16 cellular contexts compared by ENCODE assay signal in the genomic region with DNA sequence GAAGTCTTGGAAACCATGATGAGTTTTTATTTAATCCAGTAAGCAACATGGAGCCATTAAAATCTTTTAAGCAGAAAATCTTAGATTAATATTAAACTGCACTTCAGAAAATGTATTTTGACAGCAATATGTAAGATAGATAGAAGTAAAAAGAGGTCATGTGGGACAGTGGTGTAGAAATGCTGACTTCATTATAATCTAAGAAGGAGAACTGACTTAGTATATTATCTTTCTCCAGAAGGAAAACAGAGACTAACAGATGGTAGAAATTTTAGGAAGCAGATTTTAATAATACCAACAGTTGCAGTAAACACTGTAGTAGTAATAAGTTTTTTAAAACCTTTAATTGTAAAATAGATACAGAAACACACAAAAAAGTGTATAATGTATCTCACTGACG.
"Had no signal": no experiment of that assay in that cellular context is flagged by ENCODE, and none has a peak within 500 bp of the region (broad histone marks: within the 10 kb centered on the region; RNA-seq: fewer than 3 reads in every experiment).

No MANE protein-coding gene starts in this region.

- FAIRE-seq: keratinocyte, small intestine had no signal

- H3K9me3 ChIP-seq: ovary, tibial nerve, vagina had no signal

- H3K4me3 ChIP-seq: cardiac muscle cell, ovary, tibial nerve, vagina had no signal

- H3K27ac ChIP-seq: cardiac muscle cell, ovary, vagina had no signal

- H3K27me3 ChIP-seq: cardiac muscle cell, ovary, tibial nerve, vagina had no signal

- DNase-seq: activated CD4-positive, alpha-beta T cell treated with anti-CD3 and anti-CD28 coated beads for 1 hour; activated CD4-positive, alpha-beta T cell treated with anti-CD3 and anti-CD28 coated beads, Interleukin-2, amount 50 U/mL, for 48 hours; activated CD8-positive, alpha-beta memory T cell treated with anti-CD3 and anti-CD28 coated beads, Interleukin-2, amount 10 ng/mL, durations not matched to agents 7 days and 5 days; activated effector memory CD4-positive, alpha-beta T cell treated with Interleukin-2 at 50 U/mL for 16 hours; activated T-cell treated with anti-CD3 and anti-CD28 coated beads, Interleukin-2, amount 50 U/mL, for 24 hours; anterior cingulate cortex; endodermal cell; head of caudate nucleus; small intestine; T-helper 9 cell had no signal

- H3K36me3 ChIP-seq: cardiac muscle cell, ovary, tibial nerve, vagina had no signal

- ATAC-seq: activated CD8-positive, alpha-beta memory T cell treated with anti-CD3 and anti-CD28 coated beads, Interleukin-2, amount 10 ng/mL, durations not matched to agents 7 days and 5 days; esophagus mucosa had no signal
